Comparison of ENCODE assay signal across 22 cellular contexts in the genomic region with DNA sequence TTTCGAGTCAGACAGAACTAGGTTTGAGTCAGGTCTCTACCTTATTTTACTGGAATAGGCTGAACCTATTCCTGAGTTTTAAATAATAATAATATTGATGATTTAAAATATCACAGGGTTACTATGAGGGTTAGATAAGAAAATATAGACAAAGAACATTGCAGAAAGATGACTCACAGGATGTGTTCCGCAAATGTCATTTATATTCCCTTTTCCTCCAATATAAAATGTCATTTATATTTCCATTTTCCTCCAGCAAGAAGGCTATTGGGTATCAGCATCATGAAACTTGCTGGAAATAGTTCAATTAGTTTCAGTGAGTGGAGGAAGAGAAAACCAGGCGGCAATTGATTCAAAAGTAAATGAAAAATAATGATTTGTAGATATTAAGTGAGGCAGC.
DNase-seq lines count a peak whose midpoint lies in the region; ATAC-seq and TF ChIP-seq lines count a peak whose summit lies in the region.
"Had no signal": no experiment of that assay in that cellular context is flagged by ENCODE, and none has a peak within 500 bp of the region (broad histone marks: within the 10 kb centered on the region; RNA-seq: fewer than 3 reads in every experiment).

No MANE protein-coding gene starts in this region.

- H3K27me3 ChIP-seq in PC-3 (ENCODE audit: low read length) (no peaks in the 10 kb centered on the region), tibial artery (no peaks in the 10 kb centered on the region)
- H3K27me3 ChIP-seq: BLaER1 treated with 17β-estradiol and CSF1 and Interleukin-3, amounts not matched to agents 10 nM and 100 nM had no signal

- peak overlapping the region; percentile 29; the same call in 1 of the 2 replicates for H3K4me2 ChIP-seq in PC-3 (ENCODE audit: low read length)
- H3K4me2 ChIP-seq: BLaER1 treated with 17β-estradiol and CSF1 and Interleukin-3, amounts not matched to agents 10 nM and 100 nM had no signal

- TF ChIP-seq CTCF in PC-3 (conservative IDR thresholded peaks at IDR 0.05; ENCODE audit: low read depth, low read length): no peak
- TF ChIP-seq CTCF in tibial artery (IDR thresholded peaks at IDR 0.05): no peak

- H3K4me1 ChIP-seq in PC-3 (ENCODE audit: insufficient read depth, low read length) (peaks cover 49% of the 10 kb centered on the region), tibial artery (peaks cover 0 to 6% (median 3%) of the 10 kb centered on the region in 4 donors)
- H3K4me1 ChIP-seq: BLaER1 treated with 17β-estradiol and CSF1 and Interleukin-3, amounts not matched to agents 10 nM and 100 nM had no signal

- no peak overlapping the region for H2AFZ ChIP-seq in PC-3 (ENCODE audit: low read length)

- no peaks in the 10 kb centered on the region for H4K20me1 ChIP-seq in PC-3 (ENCODE audit: low read length)
- H4K20me1 ChIP-seq: BLaER1 treated with 17β-estradiol and CSF1 and Interleukin-3, amounts not matched to agents 10 nM and 100 nM had no signal

- H3K9ac ChIP-seq in PC-3 (ENCODE audit: low read length): no peak overlapping the region
- H3K9ac ChIP-seq: BLaER1 treated with 17β-estradiol and CSF1 and Interleukin-3, amounts not matched to agents 10 nM and 100 nM had no signal

- H3K9me3 ChIP-seq in PC-3 (ENCODE audit: low read length): no peaks in the 10 kb centered on the region
- H3K9me3 ChIP-seq in tibial artery: no peaks in the 10 kb centered on the region
- H3K9me3 ChIP-seq: BLaER1 treated with 17β-estradiol and CSF1 and Interleukin-3, amounts not matched to agents 10 nM and 100 nM had no signal

- intact Hi-C loops in PC-3 (cut with micrococcal nuclease) (no loop called here), tibial artery (cut with DNase I; ENCODE audit: low total_unique reads) (no loop called here)

- POLR2A ChIA-PET in PC-3 (lab: Charles Lee; ENCODE audit: unreplicated experiment): no interaction called here

- H3K9me2 ChIP-seq in PC-3 (replicated peaks; ENCODE audit: low read length): no peaks in the 10 kb centered on the region

- H3K79me2 ChIP-seq in PC-3 (ENCODE audit: low read length): no peaks in the 10 kb centered on the region

- H3K27ac ChIP-seq in PC-3 (ENCODE audit: low read length): peak overlapping the region; percentile 6
- no peak overlapping the region for H3K27ac ChIP-seq in tibial artery
- H3K27ac ChIP-seq: BLaER1 treated with 17β-estradiol and CSF1 and Interleukin-3, amounts not matched to agents 10 nM and 100 nM; HL-60 had no signal

- DNase-seq in EL (peak; percentile 10), PC-3 (peak; percentile 53), dermis microvascular lymphatic vessel endothelial cell (ENCODE audit: low read depth in 2 of 2) (peak; percentile 52 to 55), pulmonary artery endothelial cell (ENCODE audit: low read depth, low spot score) (peak; percentile 30), tibial artery (no peak), SHP77 treated with DMSO at 0.1 percent for 48 hours (lab: John Stamatoyannopoulos, UW) (no peak), foreskin melanocyte (no peak)
- DNase-seq: AML-193; CD4-positive, alpha-beta T cell; COR-L47; HCEC 1CT; Kasumi-1; NCI-H1105 treated with DMSO at 0.1 percent for 48 hours; NCI-H2029; NCI-H446; NCI-H526; NCI-H82; Right ventricle myocardium superior; RPMI8226 had no signal

- peak; percentile 27 for ATAC-seq in PC-3
- ATAC-seq: K562 had no signal

- H3K4me3 ChIP-seq in PC-3 (ENCODE audit: low read length) (no peak overlapping the region), tibial artery (no peak overlapping the region)
- H3K4me3 ChIP-seq: BLaER1 treated with 17β-estradiol and CSF1 and Interleukin-3, amounts not matched to agents 10 nM and 100 nM; K562 had no signal

- no peaks in the 10 kb centered on the region for H3F3A ChIP-seq in PC-3 (ENCODE audit: low read length, unreplicated experiment)

- CTCF ChIA-PET in PC-3 (lab: Charles Lee): no interaction called here

- H3K36me3 ChIP-seq in PC-3 (ENCODE audit: low read depth, low read length) (no peaks in the 10 kb centered on the region), tibial artery (no peaks in the 10 kb centered on the region)
- H3K36me3 ChIP-seq: BLaER1 treated with 17β-estradiol and CSF1 and Interleukin-3, amounts not matched to agents 10 nM and 100 nM had no signal

- BruUV-seq in PC-3 (replicated peaks; lab: Mats Ljungman, UMichigan): no TSS peak

Comparison
In these comparisons a context has a peak if more than half of its experiments do, and no peak if none do; other contexts are left out.
1. DNase-seq: peak in EL (single experiment), PC-3 (single experiment), dermis microvascular lymphatic vessel endothelial cell (2 of 2) and pulmonary artery endothelial cell (single experiment); none in tibial artery (0 of 2), SHP77 treated with DMSO at 0.1 percent for 48 hours (single experiment) and foreskin melanocyte (single experiment).